8 cellular contexts compared by ENCODE assay signal in the genomic region with DNA sequence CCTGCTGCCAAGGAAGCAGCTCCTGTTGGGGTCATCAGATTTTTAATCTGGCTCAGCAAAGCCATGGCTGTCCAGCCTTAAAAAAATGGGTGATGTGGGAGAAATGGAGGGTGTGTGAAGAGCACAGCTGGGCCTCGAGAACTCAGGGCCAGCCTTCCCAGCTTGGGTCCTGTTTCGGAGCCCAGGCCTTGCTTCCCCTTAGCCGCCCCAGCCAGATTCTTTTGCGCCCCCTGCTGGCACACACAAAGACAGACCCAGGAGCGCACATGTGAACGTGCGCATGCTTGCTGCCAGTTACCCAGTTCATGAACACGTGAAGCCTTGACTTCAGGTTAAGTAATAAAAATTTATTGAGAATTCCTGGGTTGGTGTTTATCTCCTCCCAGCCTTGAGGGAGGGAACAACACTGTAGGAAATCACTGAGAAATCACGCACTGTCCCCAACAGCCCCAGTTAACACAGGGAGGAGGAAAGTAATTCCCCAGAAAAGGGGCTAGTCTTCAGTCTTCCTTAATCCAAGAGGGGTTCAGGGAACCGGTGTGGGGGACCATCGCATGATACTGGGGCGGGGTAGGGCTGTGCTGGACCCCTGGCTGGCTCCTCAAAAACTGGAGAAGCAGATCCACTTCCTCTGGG. TPM values are rescaled to one million over a fixed set of nuclear protein-coding genes. Genes with fewer than 3 reads are reported as not detected.
A peak's percentile ranks its signal among the peaks of the same experiment; 100 is the strongest.
DNase-seq lines count a peak whose midpoint lies in the region; ATAC-seq and TF ChIP-seq lines count a peak whose summit lies in the region.

No MANE protein-coding gene starts in this region.

- ATAC-seq in HG03565 (IDR thresholded peaks at IDR 0.05; ENCODE audit: unreplicated experiment) = peak; percentile 35
- peak; percentile 35 for ATAC-seq in activated CD8-positive, alpha-beta T cell treated with anti-CD3 and anti-CD28 coated beads for 36 hours
- ATAC-seq in HG02884 (IDR thresholded peaks at IDR 0.05; ENCODE audit: unreplicated experiment) = no peak

- DNase-seq in NCI-H748 treated with DMSO at 0.1 percent for 48 hours (lab: John Stamatoyannopoulos, UW) (peak; percentile 55), mesothelial cell of epicardium (ENCODE audit: low spot score in 2 of 2, unreplicated experiment in 2 of 2) (peak; percentile 72 to 87)
- DNase-seq in activated CD8-positive, alpha-beta T cell treated with anti-CD3 and anti-CD28 coated beads for 36 hours = peak; percentile 92
- DNase-seq in effector memory CD4-positive, alpha-beta T cell = peak; percentile 68 to 80 (median 78)
- DNase-seq in stimulated activated CD8-positive, alpha-beta memory T cell treated with anti-CD3 and anti-CD28 coated beads, Interleukin-15, amount 100 ng/mL, for 4 hours (ENCODE audit: low read depth in 2 of 2) = peak; percentile 70 to 81

- no peak overlapping the region for H3K4me3 ChIP-seq in effector memory CD4-positive, alpha-beta T cell (ENCODE audit: insufficient read depth, low read depth, low read length, poor library complexity, severe bottlenecking)

- TF ChIP-seq CTCF in GM12872 (IDR thresholded peaks at IDR 0.05; ENCODE audit: insufficient read depth, low read depth, low read length) (peak; percentile 90), mesothelial cell of epicardium (IDR thresholded peaks at IDR 0.05; ENCODE audit: unreplicated experiment) (peak; percentile 93)
- peak; percentile 95 for TF ChIP-seq CTCF in activated CD8-positive, alpha-beta T cell treated with anti-CD3 and anti-CD28 coated beads for 36 hours (IDR thresholded peaks at IDR 0.05)

- H3K9me3 Mint-ChIP-seq in activated CD8-positive, alpha-beta T cell treated with anti-CD3 and anti-CD28 coated beads for 36 hours = no peaks in the 10 kb centered on the region
- H3K9me3 Mint-ChIP-seq in mesothelial cell of epicardium = no peaks in the 10 kb centered on the region

- peaks cover 65% of the 10 kb centered on the region for H3K36me3 Mint-ChIP-seq in activated CD8-positive, alpha-beta T cell treated with anti-CD3 and anti-CD28 coated beads for 36 hours (ENCODE audit: low read depth)
- peaks cover 4% of the 10 kb centered on the region for H3K36me3 Mint-ChIP-seq in mesothelial cell of epicardium

- peaks cover 43% of the 10 kb centered on the region for H3K4me1 ChIP-seq in effector memory CD4-positive, alpha-beta T cell (ENCODE audit: control insufficient read depth, insufficient read depth, low read length, poor library complexity, severe bottlenecking)

- peaks cover 43% of the 10 kb centered on the region for H3K36me3 ChIP-seq in effector memory CD4-positive, alpha-beta T cell (ENCODE audit: control insufficient read depth, insufficient read depth, low read length)

- peak overlapping the region; percentile 91 for H3K27ac Mint-ChIP-seq in activated CD8-positive, alpha-beta T cell treated with anti-CD3 and anti-CD28 coated beads for 36 hours
- peak overlapping the region; percentile 92 for H3K27ac Mint-ChIP-seq in mesothelial cell of epicardium

- H3K27ac ChIP-seq in effector memory CD4-positive, alpha-beta T cell (ENCODE audit: insufficient read depth, low read length, poor library complexity, severe bottlenecking) = peak overlapping the region; percentile 68

- POLR2A ChIA-PET in activated CD8-positive, alpha-beta T cell treated with anti-CD3 and anti-CD28 coated beads for 36 hours (lab: Charles Lee) = interaction anchor here (0.6 to 25.2 kb wide), 5 partner anchors 8 to 163 kb away, joined by 3 to 1266 read pairs (median 5); partner anchors contain the start of genes ATN1, C12orf57, PTPN6 and RBP5

- CTCF ChIA-PET in activated CD8-positive, alpha-beta T cell treated with anti-CD3 and anti-CD28 coated beads for 36 hours (lab: Charles Lee) = interaction anchor here (0.7 to 13.5 kb wide), 18 partner anchors 8 to 148 kb away, joined by 3 to 460 read pairs (median 6); partner anchors contain the start of genes C12orf57, PTPN6, RNU7-1 and SPSB2

- no peaks in the 10 kb centered on the region for H3K27me3 ChIP-seq in effector memory CD4-positive, alpha-beta T cell (replicated peaks; ENCODE audit: control insufficient read depth, insufficient read depth, low read length, poor library complexity, severe bottlenecking)

- no peaks in the 10 kb centered on the region for H3K9me3 ChIP-seq in effector memory CD4-positive, alpha-beta T cell (ENCODE audit: control insufficient read depth, low read length)

- H3K4me3 Mint-ChIP-seq in activated CD8-positive, alpha-beta T cell treated with anti-CD3 and anti-CD28 coated beads for 36 hours = peak overlapping the region; percentile 0
- peak overlapping the region; percentile 78 for H3K4me3 Mint-ChIP-seq in mesothelial cell of epicardium

- intact Hi-C loops in activated CD8-positive, alpha-beta T cell treated with anti-CD3 and anti-CD28 coated beads for 36 hours (cut with micrococcal nuclease) = no loop called here

- peaks cover 76% of the 10 kb centered on the region for H3K4me1 Mint-ChIP-seq in activated CD8-positive, alpha-beta T cell treated with anti-CD3 and anti-CD28 coated beads for 36 hours (ENCODE audit: low read depth)
- peaks cover 48% of the 10 kb centered on the region for H3K4me1 Mint-ChIP-seq in mesothelial cell of epicardium

- no peaks in the 10 kb centered on the region for H3K27me3 Mint-ChIP-seq in activated CD8-positive, alpha-beta T cell treated with anti-CD3 and anti-CD28 coated beads for 36 hours
- H3K27me3 Mint-ChIP-seq in mesothelial cell of epicardium (ENCODE audit: low read depth) = no peaks in the 10 kb centered on the region

RNA-seq across cellular contexts. Expression of gene PHB2, which starts 5.3 kb away (rescaled TPM):
- 100 to 1,000 TPM; 419 to 428 TPM for total RNA-seq in activated CD8-positive, alpha-beta T cell treated with anti-CD3 and anti-CD28 coated beads for 36 hours
- 221 to 229 TPM (median 224 TPM) in 3 replicates for total RNA-seq in mesothelial cell of epicardium

RNA-seq across cellular contexts. Expression of gene EMG1, which starts 5.6 kb away (rescaled TPM):
- total RNA-seq in activated CD8-positive, alpha-beta T cell treated with anti-CD3 and anti-CD28 coated beads for 36 hours = 10 to 100 TPM; 88.6 to 97.8 TPM
- total RNA-seq in mesothelial cell of epicardium = 31.6 to 37.7 TPM (median 33.5 TPM) in 3 replicates

RNA-seq across cellular contexts. Expression of gene PTPN6, which starts 14.0 kb away (rescaled TPM):
- total RNA-seq in activated CD8-positive, alpha-beta T cell treated with anti-CD3 and anti-CD28 coated beads for 36 hours = 100 to 1,000 TPM; 485 to 489 TPM
- total RNA-seq in mesothelial cell of epicardium = 21.6 to 26.2 TPM (median 23.6 TPM) in 3 replicates

RNA-seq across cellular contexts. Expression of gene C12orf57, which starts 21.3 kb away (rescaled TPM):
- total RNA-seq in activated CD8-positive, alpha-beta T cell treated with anti-CD3 and anti-CD28 coated beads for 36 hours = 100 to 1,000 TPM; 226 to 244 TPM
- 203 to 215 TPM (median 204 TPM) in 3 replicates for total RNA-seq in mesothelial cell of epicardium

RNA-seq across cellular contexts. Expression of gene RNU7-1, which starts 21.5 kb away (rescaled TPM):
- total RNA-seq in activated CD8-positive, alpha-beta T cell treated with anti-CD3 and anti-CD28 coated beads for 36 hours = not detected
- total RNA-seq in mesothelial cell of epicardium = not detected in 3 replicates

Comparison
In these comparisons a context has a peak if more than half of its experiments do, and no peak if none do; other contexts are left out.
1. RNA of gene PTPN6, which starts 14.0 kb away (total RNA-seq): 485 to 489 TPM in activated CD8-positive, alpha-beta T cell treated with anti-CD3 and anti-CD28 coated beads for 36 hours; 21.6 to 26.2 TPM in mesothelial cell of epicardium; every median in the first group is over 10 times any median in the second.
2. Peak in every context shown above with its lines, with median percentiles within 50 percentile points of each other: CTCF ChIP-seq and DNase-seq.